Comparison of ENCODE assay signal across 13 cellular contexts in the genomic region with DNA sequence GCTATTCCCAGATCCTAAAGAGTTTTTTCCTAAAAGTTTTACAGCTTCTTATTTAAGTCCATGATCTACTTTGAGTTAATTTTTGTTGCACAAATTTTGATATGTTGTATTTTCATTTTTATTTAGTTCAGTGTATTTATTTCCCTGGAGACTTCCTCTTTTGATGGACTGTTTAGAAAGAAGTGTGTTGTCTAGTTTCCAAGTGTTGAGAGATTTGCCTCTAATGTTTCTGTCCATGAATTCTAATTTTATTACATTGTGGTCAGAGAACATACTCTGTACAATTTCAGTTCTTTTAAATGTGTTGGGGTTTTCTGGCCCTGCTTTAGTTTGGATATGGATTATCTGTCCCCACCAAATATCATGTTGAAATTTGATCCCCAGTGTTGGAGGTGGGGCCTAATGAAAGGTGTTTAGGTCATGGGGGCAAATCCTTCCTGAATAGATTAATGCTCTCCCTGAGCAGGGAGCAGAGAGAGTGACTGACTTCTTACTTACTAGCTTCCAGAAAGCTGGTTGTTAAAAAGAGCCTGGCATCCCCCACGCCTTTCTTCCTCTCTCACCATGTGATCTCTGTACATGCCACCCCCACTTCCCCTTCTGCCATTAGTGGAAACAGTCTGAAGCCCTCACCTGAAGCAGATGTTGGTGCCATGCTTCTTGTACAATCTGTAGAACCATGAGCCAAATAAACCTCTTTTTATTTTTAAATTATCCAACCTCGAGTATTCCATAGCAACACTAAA. TPM values are rescaled to one million over a fixed set of nuclear protein-coding genes. Genes with fewer than 3 reads are reported as not detected.
DNase-seq lines count a peak whose midpoint lies in the region; ATAC-seq and TF ChIP-seq lines count a peak whose summit lies in the region.
"Had no signal": no experiment of that assay in that cellular context is flagged by ENCODE, and none has a peak within 500 bp of the region (broad histone marks: within the 10 kb centered on the region; RNA-seq: fewer than 3 reads in every experiment).

No MANE protein-coding gene starts in this region.

- peaks cover 66% of the 10 kb centered on the region for H3K4me1 Mint-ChIP-seq in activated CD8-positive, alpha-beta T cell treated with anti-CD3 and anti-CD28 coated beads for 36 hours (ENCODE audit: low read depth)
- H3K4me1 Mint-ChIP-seq in activated CD8-positive, alpha-beta T cell treated with anti-CD3 and anti-CD28 coated beads, Interleukin-2, amount 10 ng/mL, durations not matched to agents 7 days and 5 days (ENCODE audit: low read depth): peaks cover 59% of the 10 kb centered on the region
- peaks cover 32% of the 10 kb centered on the region for H3K4me1 Mint-ChIP-seq in endodermal cell

- no peak for TF ChIP-seq CTCF in activated CD8-positive, alpha-beta T cell treated with anti-CD3 and anti-CD28 coated beads for 36 hours (IDR thresholded peaks at IDR 0.05)
- no peak for TF ChIP-seq CTCF in endodermal cell (conservative IDR thresholded peaks at IDR 0.05)
- TF ChIP-seq CTCF in smooth muscle cell (IDR thresholded peaks at IDR 0.05; ENCODE audit: borderline replicate concordance, insufficient read depth, poor library complexity, severe bottlenecking): no peak

- H2AFZ ChIP-seq in smooth muscle cell (ENCODE audit: low read depth): no peak overlapping the region

- H3K27ac Mint-ChIP-seq in activated CD8-positive, alpha-beta T cell treated with anti-CD3 and anti-CD28 coated beads for 36 hours: peak overlapping the region; percentile 55
- H3K27ac Mint-ChIP-seq in activated CD8-positive, alpha-beta T cell treated with anti-CD3 and anti-CD28 coated beads, Interleukin-2, amount 10 ng/mL, durations not matched to agents 7 days and 5 days: no peak overlapping the region
- peak overlapping the region; percentile 35 for H3K27ac Mint-ChIP-seq in endodermal cell

- intact Hi-C loops in activated CD8-positive, alpha-beta T cell treated with anti-CD3 and anti-CD28 coated beads for 36 hours (cut with micrococcal nuclease): loop anchor here (10.0 kb wide), 1 partner anchor 162 kb away; no protein-coding TSS in a partner anchor

- H4K20me1 ChIP-seq in smooth muscle cell (ENCODE audit: low read depth): peaks cover 68% of the 10 kb centered on the region

- no peak overlapping the region for H3K4me3 Mint-ChIP-seq in activated CD8-positive, alpha-beta T cell treated with anti-CD3 and anti-CD28 coated beads for 36 hours
- no peak overlapping the region for H3K4me3 Mint-ChIP-seq in activated CD8-positive, alpha-beta T cell treated with anti-CD3 and anti-CD28 coated beads, Interleukin-2, amount 10 ng/mL, durations not matched to agents 7 days and 5 days
- H3K4me3 Mint-ChIP-seq in endodermal cell: no peak overlapping the region

- POLR2A ChIA-PET in activated CD8-positive, alpha-beta T cell treated with anti-CD3 and anti-CD28 coated beads for 36 hours (lab: Charles Lee): interaction anchor here (1.1 to 2.3 kb wide), 2 partner anchors 21 to 163 kb away, joined by 3 to 7 read pairs; no protein-coding TSS in a partner anchor
- POLR2A ChIA-PET in activated CD8-positive, alpha-beta T cell treated with anti-CD3 and anti-CD28 coated beads, Interleukin-2, amount 10 ng/mL, durations not matched to agents 7 days and 5 days (lab: Charles Lee): interaction anchor here (1.0 kb wide), 1 partner anchor 163 kb away, joined by 4 read pairs; no protein-coding TSS in a partner anchor

- H3K79me2 ChIP-seq in smooth muscle cell (ENCODE audit: low read depth): peaks cover 88% of the 10 kb centered on the region

- WGBS in endodermal cell (ENCODE audit: insufficient coverage in 1 of 2, insufficient read length in 1 of 2), 2 experiments: 76% methylated on average over 2 of the region's 2 CpGs; no CpG with 5 or more reads in 1 of the 2 experiments
- WGBS in smooth muscle cell (ENCODE audit: low lambda C conversion rate): 59% methylated on average over 2 of the region's 2 CpGs

- CTCF ChIA-PET in activated CD8-positive, alpha-beta T cell treated with anti-CD3 and anti-CD28 coated beads for 36 hours (lab: Charles Lee): no interaction called here
- CTCF ChIA-PET in activated CD8-positive, alpha-beta T cell treated with anti-CD3 and anti-CD28 coated beads, Interleukin-2, amount 10 ng/mL, durations not matched to agents 7 days and 5 days (lab: Charles Lee): interaction anchor here (1.5 kb wide), 1 partner anchor 12 kb away, joined by 3 read pairs; no protein-coding TSS in a partner anchor

- no peaks in the 10 kb centered on the region for H3K27me3 Mint-ChIP-seq in activated CD8-positive, alpha-beta T cell treated with anti-CD3 and anti-CD28 coated beads for 36 hours
- no peaks in the 10 kb centered on the region for H3K27me3 Mint-ChIP-seq in activated CD8-positive, alpha-beta T cell treated with anti-CD3 and anti-CD28 coated beads, Interleukin-2, amount 10 ng/mL, durations not matched to agents 7 days and 5 days (ENCODE audit: low read depth)
- H3K27me3 Mint-ChIP-seq in endodermal cell (ENCODE audit: insufficient read depth): peaks cover under 1% of the 10 kb centered on the region

- H3K36me3 ChIP-seq in endodermal cell (ENCODE audit: control insufficient read depth, insufficient read depth, low read length) (peaks cover 18% of the 10 kb centered on the region), smooth muscle cell (ENCODE audit: low read depth) (no peaks in the 10 kb centered on the region)
- H3K36me3 ChIP-seq: brain microvascular endothelial cell had no signal

- no peaks in the 10 kb centered on the region for H3K9me3 Mint-ChIP-seq in activated CD8-positive, alpha-beta T cell treated with anti-CD3 and anti-CD28 coated beads for 36 hours
- no peaks in the 10 kb centered on the region for H3K9me3 Mint-ChIP-seq in activated CD8-positive, alpha-beta T cell treated with anti-CD3 and anti-CD28 coated beads, Interleukin-2, amount 10 ng/mL, durations not matched to agents 7 days and 5 days (ENCODE audit: insufficient read depth)
- H3K9me3 Mint-ChIP-seq in endodermal cell: peaks cover 2% of the 10 kb centered on the region

- H3K4me2 ChIP-seq in smooth muscle cell: no peak overlapping the region

- no peak for ATAC-seq in activated CD8-positive, alpha-beta T cell treated with anti-CD3 and anti-CD28 coated beads for 36 hours
- ATAC-seq in activated CD8-positive, alpha-beta T cell treated with anti-CD3 and anti-CD28 coated beads, Interleukin-2, amount 10 ng/mL, durations not matched to agents 7 days and 5 days: no peak
- no peak for ATAC-seq in HG02623 (IDR thresholded peaks at IDR 0.05; ENCODE audit: unreplicated experiment)

- DNase-seq in activated CD8-positive, alpha-beta T cell treated with anti-CD3 and anti-CD28 coated beads for 36 hours: no peak
- DNase-seq in activated CD8-positive, alpha-beta T cell treated with anti-CD3 and anti-CD28 coated beads, Interleukin-2, amount 10 ng/mL, durations not matched to agents 7 days and 5 days: no peak
- DNase-seq in NCI-H82 (lab: John Stamatoyannopoulos, UW) (peak; percentile 75), endodermal cell (no peak), smooth muscle cell (lab: John Stamatoyannopoulos, UW; ENCODE audit: unreplicated experiment) (no peak), SHP77 (lab: John Stamatoyannopoulos, UW) (no peak)
- no peak for DNase-seq in stimulated activated CD4-positive, alpha-beta T cell treated with anti-CD3 and anti-CD28 coated beads, Interleukin-4, amount 100 ng/mL, for 1 hour
- DNase-seq: ACHN; activated T-cell treated with anti-CD3 and anti-CD28 coated beads, Interleukin-2, amount 50 U/mL, for 48 hours; brain microvascular endothelial cell; NCI-H774; stimulated activated CD4-positive, alpha-beta T cell treated with anti-CD3 and anti-CD28 coated beads, Interleukin-12 subunit alpha, Interleukin-12 subunit beta, amount 100 ng/mL, for 4 hours had no signal

- H3K27ac ChIP-seq in endodermal cell (ENCODE audit: low read depth, low read length): no peak overlapping the region
- peak overlapping the region; percentile 1 for H3K27ac ChIP-seq in smooth muscle cell (ENCODE audit: low read depth)
- H3K27ac ChIP-seq: brain microvascular endothelial cell had no signal

- H3K9ac ChIP-seq in endodermal cell (ENCODE audit: extremely low read depth, low read length, poor library complexity, severe bottlenecking) (no peak overlapping the region), smooth muscle cell (ENCODE audit: low read depth) (no peak overlapping the region)

- H3K27me3 ChIP-seq in endodermal cell (ENCODE audit: control insufficient read depth, insufficient read depth, low read length, poor library complexity, severe bottlenecking) (no peaks in the 10 kb centered on the region), smooth muscle cell (ENCODE audit: low read depth) (no peaks in the 10 kb centered on the region)
- H3K27me3 ChIP-seq: brain microvascular endothelial cell had no signal

- H3K4me1 ChIP-seq in endodermal cell (ENCODE audit: control insufficient read depth, insufficient read depth, low read length): no peaks in the 10 kb centered on the region
- peaks cover 17% of the 10 kb centered on the region for H3K4me1 ChIP-seq in smooth muscle cell (ENCODE audit: low read depth)

- H3K4me3 ChIP-seq in endodermal cell (ENCODE audit: low read length): peak overlapping the region; percentile 37
- no peak overlapping the region for H3K4me3 ChIP-seq in smooth muscle cell

- peaks cover 27% of the 10 kb centered on the region for H3K36me3 Mint-ChIP-seq in activated CD8-positive, alpha-beta T cell treated with anti-CD3 and anti-CD28 coated beads for 36 hours (ENCODE audit: low read depth)
- H3K36me3 Mint-ChIP-seq in activated CD8-positive, alpha-beta T cell treated with anti-CD3 and anti-CD28 coated beads, Interleukin-2, amount 10 ng/mL, durations not matched to agents 7 days and 5 days (ENCODE audit: low read depth): peaks cover 27% of the 10 kb centered on the region
- H3K36me3 Mint-ChIP-seq in endodermal cell (ENCODE audit: low read depth): peaks cover 19% of the 10 kb centered on the region

- no peaks in the 10 kb centered on the region for H3F3A ChIP-seq in smooth muscle cell (ENCODE audit: low read depth)

- no peaks in the 10 kb centered on the region for H3K9me3 ChIP-seq in endodermal cell (ENCODE audit: control insufficient read depth, low read length)
- H3K9me3 ChIP-seq in smooth muscle cell (replicated peaks; ENCODE audit: low read depth): no peaks in the 10 kb centered on the region

RNA-seq across cellular contexts. Expression of gene CHD1L, which starts 4.6 kb away (rescaled TPM):
- 10 to 100 TPM; 80.5 to 81.1 TPM for total RNA-seq in activated CD8-positive, alpha-beta T cell treated with anti-CD3 and anti-CD28 coated beads for 36 hours
- 10 to 100 TPM; 62.3 to 63.2 TPM for total RNA-seq in activated CD8-positive, alpha-beta T cell treated with anti-CD3 and anti-CD28 coated beads, Interleukin-2, amount 10 ng/mL, durations not matched to agents 7 days and 5 days
- total RNA-seq in endodermal cell: 100 to 1,000 TPM; 112 to 117 TPM
- polyA plus RNA-seq in endodermal cell (2013, experiment 1 of 2): 54.4 TPM
- 52.3 TPM for polyA plus RNA-seq in endodermal cell (2013, experiment 2 of 2)
- total RNA-seq in smooth muscle cell: 32.7 and 37.6 TPM in 2 replicates
- polyA plus RNA-seq in smooth muscle cell: 25.0 and 27.1 TPM in 2 replicates

RNA-seq across cellular contexts. Expression of gene FMO5, which starts 21.9 kb away (rescaled TPM):
- under 1 TPM in 1 of 2 experiments, not detected in 1; 0.16 TPM for total RNA-seq in activated CD8-positive, alpha-beta T cell treated with anti-CD3 and anti-CD28 coated beads for 36 hours
- under 1 TPM; 0.31 to 0.50 TPM for total RNA-seq in activated CD8-positive, alpha-beta T cell treated with anti-CD3 and anti-CD28 coated beads, Interleukin-2, amount 10 ng/mL, durations not matched to agents 7 days and 5 days
- total RNA-seq in endodermal cell: 10 to 100 TPM; 13.9 to 14.1 TPM
- 2.6 TPM for polyA plus RNA-seq in endodermal cell (2013, experiment 1 of 2)
- 2.3 TPM for polyA plus RNA-seq in endodermal cell (2013, experiment 2 of 2)
- 1.3 and 1.9 TPM in 2 replicates for total RNA-seq in smooth muscle cell
- polyA plus RNA-seq in smooth muscle cell: 0.43 and 0.49 TPM in 2 replicates
